1 cellular context compared by ENCODE assay signal in genomic region chrX:129876734-129877395, GRCh38.
TF ChIP-seq lines count a peak whose summit lies in the region.

No MANE protein-coding gene starts in this region.

TF ChIP-seq in WTC11, 78 proteins besides CTCF, POLR2A, EP300 and RAD21 (continued from another document):
- TF ChIP-seq E2F1 (CRISPR knock-in tag; IDR thresholded peaks at IDR 0.05) (no peak), HMGA2 (CRISPR knock-in tag; IDR thresholded peaks at IDR 0.05) (no peak), ELF4 (CRISPR knock-in tag; IDR thresholded peaks at IDR 0.05; ENCODE audit: low read depth) (no peak), STAT6 (CRISPR knock-in tag; conservative IDR thresholded peaks at IDR 0.05; ENCODE audit: low read depth) (no peak), CREB1 (CRISPR knock-in tag; IDR thresholded peaks at IDR 0.05) (no peak), ESRRA (CRISPR knock-in tag; IDR thresholded peaks at IDR 0.05; ENCODE audit: borderline replicate concordance) (no peak), ZNF317 (CRISPR knock-in tag; IDR thresholded peaks at IDR 0.05; ENCODE audit: borderline replicate concordance, low read depth) (no peak), ATF1 (CRISPR knock-in tag; IDR thresholded peaks at IDR 0.05) (no peak)
TF ChIP-seq in WTC11: peak in this region for 0.
